In the genomic region with DNA sequence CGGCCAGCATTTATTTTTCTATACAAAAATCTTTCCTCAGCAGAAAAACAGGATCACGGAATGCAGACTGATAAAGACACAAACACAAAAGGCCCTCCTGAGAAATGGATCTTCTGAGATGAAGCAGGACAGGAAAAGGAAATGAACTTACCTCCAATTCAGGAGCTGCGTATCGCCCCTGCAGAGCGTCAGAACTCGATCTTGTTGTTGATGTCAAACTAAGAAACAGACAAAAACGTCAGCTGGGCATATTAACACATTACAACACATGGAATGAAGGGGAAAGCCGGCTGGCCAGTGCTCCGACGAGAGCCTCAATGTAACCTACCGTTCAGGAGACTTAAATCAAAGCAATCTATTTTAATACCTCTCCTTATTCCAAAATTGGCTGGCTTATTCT, we compare ENCODE assay signal across 23 cellular contexts.
DNase-seq lines count a peak whose midpoint lies in the region; ATAC-seq and TF ChIP-seq lines count a peak whose summit lies in the region.
"Had no signal": no experiment of that assay in that cellular context is flagged by ENCODE, and none has a peak within 500 bp of the region (broad histone marks: within the 10 kb centered on the region; RNA-seq: fewer than 3 reads in every experiment).

No MANE protein-coding gene starts in this region.

- H2AFZ ChIP-seq in OCI-LY1 (ENCODE audit: low read length): no peak overlapping the region

- H3K4me1 Mint-ChIP-seq in activated T-cell treated with anti-CD3 and anti-CD28 coated beads, Interleukin-2, amount 50 U/mL, for 72 hours (ENCODE audit: low read depth): peaks cover 57% of the 10 kb centered on the region
- peaks cover 54% of the 10 kb centered on the region for H3K4me1 Mint-ChIP-seq in activated T-cell treated with anti-CD3 and anti-CD28 coated beads, Interleukin-2, amount 50 U/mL, for 4 hours (ENCODE audit: low read depth)
- H3K4me1 Mint-ChIP-seq in activated naive CD8-positive, alpha-beta T cell (ENCODE audit: low read depth): peaks cover 74% of the 10 kb centered on the region
- peaks cover 74% of the 10 kb centered on the region for H3K4me1 Mint-ChIP-seq in nephron progenitor cell
- H3K4me1 Mint-ChIP-seq: immature natural killer cell had no signal

- no peak for DNase-seq in activated T-cell treated with anti-CD3 and anti-CD28 coated beads, Interleukin-2, amount 50 U/mL, for 72 hours
- no peak for DNase-seq in activated T-cell treated with anti-CD3 and anti-CD28 coated beads, Interleukin-2, amount 50 U/mL, for 4 hours
- DNase-seq in nephron progenitor cell: no peak
- no peak for DNase-seq in stimulated activated CD8-positive, alpha-beta memory T cell treated with anti-CD3 and anti-CD28 coated beads, Interleukin-4, amount 100 ng/mL, for 48 hours
- DNase-seq: amniotic stem cell, GDM1, H7, heart right ventricle, immature natural killer cell, Kasumi-1, left lung, naive B cell, NCI-H1694, NCI-H69, pancreas, right lobe of liver, substantia nigra had no signal

- H3K9me3 Mint-ChIP-seq in activated T-cell treated with anti-CD3 and anti-CD28 coated beads, Interleukin-2, amount 50 U/mL, for 72 hours: no peaks in the 10 kb centered on the region
- no peaks in the 10 kb centered on the region for H3K9me3 Mint-ChIP-seq in activated T-cell treated with anti-CD3 and anti-CD28 coated beads, Interleukin-2, amount 50 U/mL, for 4 hours
- no peaks in the 10 kb centered on the region for H3K9me3 Mint-ChIP-seq in activated naive CD8-positive, alpha-beta T cell (ENCODE audit: low read depth)
- no peaks in the 10 kb centered on the region for H3K9me3 Mint-ChIP-seq in nephron progenitor cell
- H3K9me3 Mint-ChIP-seq: immature natural killer cell, naive B cell had no signal

- no peak overlapping the region for H3K9ac ChIP-seq in OCI-LY1 (ENCODE audit: low read length)

- H3K27ac ChIP-seq in OCI-LY1 (ENCODE audit: low read depth, low read length, poor library complexity, severe bottlenecking): peak overlapping the region; percentile 98
- H3K27ac ChIP-seq: C4-2B, cardiac muscle cell, heart right ventricle, left lung, pancreas, right lobe of liver had no signal

- peaks cover 12 to 23% of the 10 kb centered on the region in 2 donors for H3K36me3 Mint-ChIP-seq in activated T-cell treated with anti-CD3 and anti-CD28 coated beads, Interleukin-2, amount 50 U/mL, for 72 hours (ENCODE audit: insufficient read depth in 2 of 2)
- H3K36me3 Mint-ChIP-seq in activated T-cell treated with anti-CD3 and anti-CD28 coated beads, Interleukin-2, amount 50 U/mL, for 4 hours (ENCODE audit: insufficient read depth): peaks cover 34% of the 10 kb centered on the region
- H3K36me3 Mint-ChIP-seq in activated naive CD8-positive, alpha-beta T cell: peaks cover 23% of the 10 kb centered on the region
- H3K36me3 Mint-ChIP-seq in nephron progenitor cell (ENCODE audit: low read depth): peaks cover 64% of the 10 kb centered on the region

- H3K4me1 ChIP-seq in OCI-LY1 (ENCODE audit: insufficient read depth, low read length, severe bottlenecking): peaks cover 93% of the 10 kb centered on the region
- H3K4me1 ChIP-seq: pancreas had no signal

- H3K27me3 Mint-ChIP-seq in activated T-cell treated with anti-CD3 and anti-CD28 coated beads, Interleukin-2, amount 50 U/mL, for 72 hours (ENCODE audit: low read depth): no peaks in the 10 kb centered on the region
- H3K27me3 Mint-ChIP-seq in activated T-cell treated with anti-CD3 and anti-CD28 coated beads, Interleukin-2, amount 50 U/mL, for 4 hours (ENCODE audit: low read depth): no peaks in the 10 kb centered on the region
- no peaks in the 10 kb centered on the region for H3K27me3 Mint-ChIP-seq in activated naive CD8-positive, alpha-beta T cell
- H3K27me3 Mint-ChIP-seq in nephron progenitor cell (ENCODE audit: low read depth, poor library complexity): no peaks in the 10 kb centered on the region
- H3K27me3 Mint-ChIP-seq: naive B cell had no signal

- H3K27ac Mint-ChIP-seq in activated T-cell treated with anti-CD3 and anti-CD28 coated beads, Interleukin-2, amount 50 U/mL, for 72 hours: peak overlapping the region; percentile 88
- peak overlapping the region; percentile 92 for H3K27ac Mint-ChIP-seq in activated naive CD8-positive, alpha-beta T cell
- H3K27ac Mint-ChIP-seq in nephron progenitor cell: peak overlapping the region; percentile 89

- no peaks in the 10 kb centered on the region; the same call in 1 of the 2 replicates for H3F3A ChIP-seq in OCI-LY1 (ENCODE audit: insufficient read depth, low read length)

- H3K9me3 ChIP-seq in OCI-LY1 (ENCODE audit: low read length): no peaks in the 10 kb centered on the region
- H3K9me3 ChIP-seq: heart right ventricle, left lung, pancreas, right lobe of liver had no signal

- TF ChIP-seq CTCF in OCI-LY1 (IDR thresholded peaks at IDR 0.05; ENCODE audit: low read length) (no peak), nephron progenitor cell (IDR thresholded peaks at IDR 0.05) (no peak)

- peaks cover 44% of the 10 kb centered on the region; the same call in 1 of the 2 replicates for H3K36me3 ChIP-seq in OCI-LY1 (ENCODE audit: insufficient read depth, low read length)

- H3K4me3 Mint-ChIP-seq in activated T-cell treated with anti-CD3 and anti-CD28 coated beads, Interleukin-2, amount 50 U/mL, for 72 hours: peak overlapping the region; percentile 27 to 55
- no peak overlapping the region for H3K4me3 Mint-ChIP-seq in activated T-cell treated with anti-CD3 and anti-CD28 coated beads, Interleukin-2, amount 50 U/mL, for 4 hours
- H3K4me3 Mint-ChIP-seq in activated naive CD8-positive, alpha-beta T cell: peak overlapping the region; percentile 57
- H3K4me3 Mint-ChIP-seq in nephron progenitor cell: no peak overlapping the region
- H3K4me3 Mint-ChIP-seq: immature natural killer cell had no signal

- H3K79me2 ChIP-seq in OCI-LY1 (ENCODE audit: insufficient read depth, low read length): no peaks in the 10 kb centered on the region

- no peaks in the 10 kb centered on the region for H4K20me1 ChIP-seq in OCI-LY1 (ENCODE audit: insufficient read depth, low read length)

- H3K4me2 ChIP-seq in OCI-LY1 (ENCODE audit: low read length): no peak overlapping the region

- ATAC-seq in activated T-cell treated with anti-CD3 and anti-CD28 coated beads, Interleukin-2, amount 50 U/mL, for 72 hours (replicated peaks in 1 of 2): no peak
- no peak for ATAC-seq in activated T-cell treated with anti-CD3 and anti-CD28 coated beads, Interleukin-2, amount 50 U/mL, for 4 hours
- ATAC-seq in GM21786 (IDR thresholded peaks at IDR 0.05; ENCODE audit: unreplicated experiment) (no peak), GM18867 (IDR thresholded peaks at IDR 0.05; ENCODE audit: unreplicated experiment) (no peak)
- ATAC-seq: heart right ventricle, left lung, pancreas had no signal

- no peak overlapping the region for H3K4me3 ChIP-seq in OCI-LY1 (ENCODE audit: low read depth, low read length, poor library complexity, severe bottlenecking)
- H3K4me3 ChIP-seq: cardiac muscle cell, heart right ventricle, left lung, pancreas, right lobe of liver had no signal

- no peaks in the 10 kb centered on the region for H3K9me2 ChIP-seq in OCI-LY1 (ENCODE audit: low read depth, low read length)

- no peaks in the 10 kb centered on the region for H3K27me3 ChIP-seq in OCI-LY1 (ENCODE audit: insufficient read depth, low read length)
- H3K27me3 ChIP-seq: cardiac muscle cell, heart right ventricle, left lung, pancreas, right lobe of liver had no signal

Comparison
In these comparisons a context has a peak if more than half of its experiments do, and no peak if none do; other contexts are left out.
1. H3K4me3 Mint-ChIP-seq: peak in activated T-cell treated with anti-CD3 and anti-CD28 coated beads, Interleukin-2, amount 50 U/mL, for 72 hours (2 of 2) and activated naive CD8-positive, alpha-beta T cell (single experiment); none in activated T-cell treated with anti-CD3 and anti-CD28 coated beads, Interleukin-2, amount 50 U/mL, for 4 hours (single experiment) and nephron progenitor cell (single experiment).
2. Peak in every context shown above with its lines, with median percentiles within 50 percentile points of each other: H3K27ac Mint-ChIP-seq.